In genomic region chr3:145776782-145777408, GRCh38 we compare ENCODE assay signal across 8 cellular contexts.
A peak's percentile ranks its signal among the peaks of the same experiment; 100 is the strongest.
DNase-seq lines count a peak whose midpoint lies in the region; ATAC-seq, FAIRE-seq and TF ChIP-seq lines count a peak whose summit lies in the region.

No MANE protein-coding gene starts in this region.

- H3K9me3 Mint-ChIP-seq in endothelial cell (ENCODE audit: unreplicated experiment) (no peaks in the 10 kb centered on the region), neural crest cell (no peaks in the 10 kb centered on the region)
- H3K9me3 Mint-ChIP-seq in activated T-helper 1 cell treated with anti-CD3 and anti-CD28 coated beads, Interleukin-12 subunit alpha, Interleukin-12 subunit beta, Interleukin-2, Interleukin-4 antibody, amounts not matched to agents 30 ng/mL and 10 ng/mL and 1 ng/mL, durations not matched to agents 14 hours and 24 hours and 36 hours, result no peaks in the 10 kb centered on the region

- peak; percentile 95 for FAIRE-seq in D721Med (lab: Jason Lieb, UNC)

- no peak overlapping the region for H3K4me3 Mint-ChIP-seq in endothelial cell (ENCODE audit: unreplicated experiment)
- H3K4me3 Mint-ChIP-seq in neural crest cell, result no peak overlapping the region
- H3K4me3 Mint-ChIP-seq in activated T-helper 1 cell treated with anti-CD3 and anti-CD28 coated beads, Interleukin-12 subunit alpha, Interleukin-12 subunit beta, Interleukin-2, Interleukin-4 antibody, amounts not matched to agents 30 ng/mL and 10 ng/mL and 1 ng/mL, durations not matched to agents 14 hours and 24 hours and 36 hours, result no peak overlapping the region

- intact Hi-C loops in activated T-helper 1 cell treated with anti-CD3 and anti-CD28 coated beads, Interleukin-12 subunit alpha, Interleukin-12 subunit beta, Interleukin-2, Interleukin-4 antibody, amounts not matched to agents 30 ng/mL and 10 ng/mL and 1 ng/mL, durations not matched to agents 14 hours and 24 hours and 36 hours (cut with micrococcal nuclease), result no loop called here

- H3K27me3 Mint-ChIP-seq in endothelial cell (ENCODE audit: unreplicated experiment), result peaks cover 1% of the 10 kb centered on the region
- H3K27me3 Mint-ChIP-seq in neural crest cell (ENCODE audit: low read depth), result no peaks in the 10 kb centered on the region
- H3K27me3 Mint-ChIP-seq in activated T-helper 1 cell treated with anti-CD3 and anti-CD28 coated beads, Interleukin-12 subunit alpha, Interleukin-12 subunit beta, Interleukin-2, Interleukin-4 antibody, amounts not matched to agents 30 ng/mL and 10 ng/mL and 1 ng/mL, durations not matched to agents 14 hours and 24 hours and 36 hours (ENCODE audit: insufficient read depth), result no peaks in the 10 kb centered on the region

- no peak for DNase-seq in D721Med (ENCODE audit: insufficient read length, low spot score)
- peak; percentile 28 to 38 for DNase-seq in NOMO-1 (lab: John Stamatoyannopoulos, UW; ENCODE audit: unreplicated experiment in 2 of 2)
- peak; percentile 72 for DNase-seq in endothelial cell (ENCODE audit: low spot score)
- peak; percentile 61 for DNase-seq in neural crest cell (ENCODE audit: low read depth, low spot score)
- no peak for DNase-seq in activated T-helper 1 cell treated with anti-CD3 and anti-CD28 coated beads, Interleukin-12 subunit alpha, Interleukin-12 subunit beta, Interleukin-2, Interleukin-4 antibody, amounts not matched to agents 30 ng/mL and 10 ng/mL and 1 ng/mL, durations not matched to agents 14 hours and 24 hours and 36 hours (ENCODE audit: low spot score)
- DNase-seq in activated naive CD4-positive, alpha-beta T cell treated with anti-CD3 and anti-CD28 coated beads, Interleukin-2, amount 50 U/mL, for 16 hours, result no peak

- H3K4me1 Mint-ChIP-seq in endothelial cell (ENCODE audit: unreplicated experiment) (no peaks in the 10 kb centered on the region), neural crest cell (no peaks in the 10 kb centered on the region)
- H3K4me1 Mint-ChIP-seq in activated T-helper 1 cell treated with anti-CD3 and anti-CD28 coated beads, Interleukin-12 subunit alpha, Interleukin-12 subunit beta, Interleukin-2, Interleukin-4 antibody, amounts not matched to agents 30 ng/mL and 10 ng/mL and 1 ng/mL, durations not matched to agents 14 hours and 24 hours and 36 hours (ENCODE audit: low read depth), result no peaks in the 10 kb centered on the region

- no peaks in the 10 kb centered on the region for H3K36me3 Mint-ChIP-seq in endothelial cell (ENCODE audit: low read depth, unreplicated experiment)
- no peaks in the 10 kb centered on the region for H3K36me3 Mint-ChIP-seq in neural crest cell (ENCODE audit: low read depth)
- H3K36me3 Mint-ChIP-seq in activated T-helper 1 cell treated with anti-CD3 and anti-CD28 coated beads, Interleukin-12 subunit alpha, Interleukin-12 subunit beta, Interleukin-2, Interleukin-4 antibody, amounts not matched to agents 30 ng/mL and 10 ng/mL and 1 ng/mL, durations not matched to agents 14 hours and 24 hours and 36 hours (ENCODE audit: low read depth), result no peaks in the 10 kb centered on the region

- H3K27ac Mint-ChIP-seq in endothelial cell (ENCODE audit: unreplicated experiment) (no peak overlapping the region), neural crest cell (ENCODE audit: unreplicated experiment) (no peak overlapping the region)
- no peak overlapping the region for H3K27ac Mint-ChIP-seq in activated T-helper 1 cell treated with anti-CD3 and anti-CD28 coated beads, Interleukin-12 subunit alpha, Interleukin-12 subunit beta, Interleukin-2, Interleukin-4 antibody, amounts not matched to agents 30 ng/mL and 10 ng/mL and 1 ng/mL, durations not matched to agents 14 hours and 24 hours and 36 hours

- ATAC-seq in GM18858 (IDR thresholded peaks at IDR 0.05; ENCODE audit: unreplicated experiment) (peak; percentile 63), HG03439 (IDR thresholded peaks at IDR 0.05; ENCODE audit: unreplicated experiment) (peak; percentile 55)

- peak; percentile 69 for TF ChIP-seq CTCF in D721Med (IDR thresholded peaks at IDR 0.05; ENCODE audit: insufficient read depth, missing control alignments)
- peak; percentile 85 for TF ChIP-seq CTCF in endothelial cell (IDR thresholded peaks at IDR 0.05; ENCODE audit: unreplicated experiment)
- TF ChIP-seq CTCF in neural crest cell (conservative IDR thresholded peaks at IDR 0.05), result peak; percentile 73

Comparison
In these comparisons a context has a peak if more than half of its experiments do, and no peak if none do; other contexts are left out.
1. DNase-seq: peak in NOMO-1 (2 of 2), endothelial cell (single experiment) and neural crest cell (single experiment); none in D721Med (single experiment), activated T-helper 1 cell treated with anti-CD3 and anti-CD28 coated beads, Interleukin-12 subunit alpha, Interleukin-12 subunit beta, Interleukin-2, Interleukin-4 antibody, amounts not matched to agents 30 ng/mL and 10 ng/mL and 1 ng/mL, durations not matched to agents 14 hours and 24 hours and 36 hours (single experiment) and activated naive CD4-positive, alpha-beta T cell treated with anti-CD3 and anti-CD28 coated beads, Interleukin-2, amount 50 U/mL, for 16 hours (single experiment).
2. Peak in every context shown above with its lines, with median percentiles within 50 percentile points of each other: CTCF ChIP-seq.